Comparison of ENCODE assay signal across 11 cellular contexts in genomic region chr3:98274914-98275313, GRCh38. TPM values are rescaled to one million over a fixed set of nuclear protein-coding genes. Genes with fewer than 3 reads are reported as not detected.
"Had no signal": no experiment of that assay in that cellular context is flagged by ENCODE, and none has a peak within 500 bp of the region (broad histone marks: within the 10 kb centered on the region; RNA-seq: fewer than 3 reads in every experiment).

No MANE protein-coding gene starts in this region.

- H3K4me2 ChIP-seq: GM23338, KMS-11 had no signal

- H3K36me3 ChIP-seq: HAP-1 had no signal

- H3K4me3 ChIP-seq: GM23338, HAP-1 had no signal

- H3K27ac Mint-ChIP-seq: GM23338, HFFc6, IgD-negative memory B cell had no signal

- ATAC-seq: GM23338, HCT116, HepG2 had no signal

- H3K4me3 Mint-ChIP-seq: GM23338, HFFc6, IgD-negative memory B cell had no signal

- FAIRE-seq: H54, HepG2 had no signal

- H3K9ac ChIP-seq: KMS-11 had no signal

- DNase-seq: HFFc6, KBM-7 had no signal

- H3K36me3 Mint-ChIP-seq: IgD-negative memory B cell had no signal

- H3K4me1 ChIP-seq: HAP-1 had no signal

- H2AFZ ChIP-seq: GM23338 had no signal

- H3K9me3 ChIP-seq: HAP-1 had no signal

- H3K27ac ChIP-seq: HL-60, KMS-11 had no signal

RNA-seq across cellular contexts. Expression of gene OR5H2, which starts 7.4 kb away (rescaled TPM):
- total RNA-seq: GM23338, HepG2, HFFc6, HT1080 had no signal
- polyA plus RNA-seq: HepG2, IgD-negative memory B cell had no signal

RNA-seq across cellular contexts. Expression of gene OR5H6, which starts 10.9 kb away (rescaled TPM):
- total RNA-seq: GM23338, HepG2, HFFc6, HT1080 had no signal
- polyA plus RNA-seq: HepG2, IgD-negative memory B cell had no signal
